In the genomic region with DNA sequence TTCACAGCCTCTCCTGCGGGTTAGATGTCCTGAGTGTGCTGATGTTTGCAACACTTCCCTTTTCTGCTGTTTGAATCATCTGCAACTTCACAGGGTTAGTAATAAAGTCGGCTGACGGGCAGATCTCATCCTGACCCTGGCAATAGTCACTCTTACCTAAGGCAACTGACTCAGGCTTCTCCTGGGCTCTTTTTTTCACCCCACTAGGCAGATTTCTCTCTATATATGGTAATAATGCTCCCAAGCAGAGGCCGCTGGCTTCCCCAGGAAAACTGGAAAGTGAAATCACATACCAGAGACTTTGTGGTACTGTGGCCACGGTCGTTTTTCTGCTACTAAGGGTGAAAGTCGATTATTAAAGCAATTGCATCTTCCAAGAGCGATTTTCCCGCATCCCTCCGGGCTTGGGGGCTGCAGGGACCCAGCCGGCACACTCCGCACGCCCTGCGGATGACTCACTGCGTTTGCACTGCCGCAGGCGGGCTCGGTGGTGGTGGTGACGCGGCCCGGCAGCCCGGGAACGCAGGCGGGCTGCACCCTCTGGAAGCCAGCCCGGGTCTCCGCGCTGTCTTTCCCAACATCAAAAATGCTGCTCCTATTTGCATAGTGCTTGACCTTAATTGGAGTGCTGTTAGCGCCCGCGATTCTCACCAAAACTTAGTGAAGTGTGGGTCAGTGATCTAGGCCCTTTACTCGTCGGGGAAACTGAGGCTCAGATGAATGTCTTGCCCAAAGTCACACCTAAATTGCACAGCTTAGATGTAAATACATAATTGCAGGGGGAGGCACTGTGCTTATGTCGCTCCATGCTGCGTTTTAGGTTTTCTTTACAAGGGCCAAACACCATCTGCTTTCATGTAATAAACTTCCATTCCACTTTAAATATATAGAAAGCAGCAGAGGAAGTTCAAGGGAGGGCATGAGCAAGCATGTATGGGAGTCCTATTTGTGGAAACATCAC, we compare ENCODE assay signal across 1 cellular context.
TF ChIP-seq lines count a peak whose summit lies in the region.

No MANE protein-coding gene starts in this region.

TF ChIP-seq in K562, 482 proteins besides CTCF, POLR2A, EP300 and RAD21 (continued from another document and continues in another):
- TF ChIP-seq, protein P1, sequence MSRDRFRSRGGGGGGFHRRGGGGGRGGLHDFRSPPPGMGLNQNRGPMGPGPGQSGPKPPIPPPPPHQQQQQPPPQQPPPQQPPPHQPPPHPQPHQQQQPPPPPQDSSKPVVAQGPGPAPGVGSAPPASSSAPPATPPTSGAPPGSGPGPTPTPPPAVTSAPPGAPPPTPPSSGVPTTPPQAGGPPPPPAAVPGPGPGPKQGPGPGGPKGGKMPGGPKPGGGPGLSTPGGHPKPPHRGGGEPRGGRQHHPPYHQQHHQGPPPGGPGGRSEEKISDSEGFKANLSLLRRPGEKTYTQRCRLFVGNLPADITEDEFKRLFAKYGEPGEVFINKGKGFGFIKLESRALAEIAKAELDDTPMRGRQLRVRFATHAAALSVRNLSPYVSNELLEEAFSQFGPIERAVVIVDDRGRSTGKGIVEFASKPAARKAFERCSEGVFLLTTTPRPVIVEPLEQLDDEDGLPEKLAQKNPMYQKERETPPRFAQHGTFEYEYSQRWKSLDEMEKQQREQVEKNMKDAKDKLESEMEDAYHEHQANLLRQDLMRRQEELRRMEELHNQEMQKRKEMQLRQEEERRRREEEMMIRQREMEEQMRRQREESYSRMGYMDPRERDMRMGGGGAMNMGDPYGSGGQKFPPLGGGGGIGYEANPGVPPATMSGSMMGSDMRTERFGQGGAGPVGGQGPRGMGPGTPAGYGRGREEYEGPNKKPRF (IDR thresholded peaks at IDR 0.05; ENCODE audit: low read depth, low read length) = no peak
- TF ChIP-seq KHSRP (IDR thresholded peaks at IDR 0.05) = no peak
- no peak for TF ChIP-seq MAFK (IDR thresholded peaks at IDR 0.05; ENCODE audit: low read length)
- TF ChIP-seq, protein P2, sequence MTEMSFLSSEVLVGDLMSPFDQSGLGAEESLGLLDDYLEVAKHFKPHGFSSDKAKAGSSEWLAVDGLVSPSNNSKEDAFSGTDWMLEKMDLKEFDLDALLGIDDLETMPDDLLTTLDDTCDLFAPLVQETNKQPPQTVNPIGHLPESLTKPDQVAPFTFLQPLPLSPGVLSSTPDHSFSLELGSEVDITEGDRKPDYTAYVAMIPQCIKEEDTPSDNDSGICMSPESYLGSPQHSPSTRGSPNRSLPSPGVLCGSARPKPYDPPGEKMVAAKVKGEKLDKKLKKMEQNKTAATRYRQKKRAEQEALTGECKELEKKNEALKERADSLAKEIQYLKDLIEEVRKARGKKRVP (CRISPR knock-in tag; IDR thresholded peaks at IDR 0.05) = no peak
- TF ChIP-seq, protein P3, sequence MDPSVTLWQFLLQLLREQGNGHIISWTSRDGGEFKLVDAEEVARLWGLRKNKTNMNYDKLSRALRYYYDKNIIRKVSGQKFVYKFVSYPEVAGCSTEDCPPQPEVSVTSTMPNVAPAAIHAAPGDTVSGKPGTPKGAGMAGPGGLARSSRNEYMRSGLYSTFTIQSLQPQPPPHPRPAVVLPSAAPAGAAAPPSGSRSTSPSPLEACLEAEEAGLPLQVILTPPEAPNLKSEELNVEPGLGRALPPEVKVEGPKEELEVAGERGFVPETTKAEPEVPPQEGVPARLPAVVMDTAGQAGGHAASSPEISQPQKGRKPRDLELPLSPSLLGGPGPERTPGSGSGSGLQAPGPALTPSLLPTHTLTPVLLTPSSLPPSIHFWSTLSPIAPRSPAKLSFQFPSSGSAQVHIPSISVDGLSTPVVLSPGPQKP (CRISPR knock-in tag; IDR thresholded peaks at IDR 0.05) = no peak
- TF ChIP-seq CREB1 (IDR thresholded peaks at IDR 0.05) = 0 out of 2 replicates have a peak, but pooled peaks have one; percentile 29
- TF ChIP-seq CREB1 (CRISPR knock-in tag; IDR thresholded peaks at IDR 0.05) = peak; percentile 44; the same call in 1 of the 2 replicates
- no peak for TF ChIP-seq KDM5B (IDR thresholded peaks at IDR 0.05; ENCODE audit: insufficient replicate concordance, low read depth, low read length)
- no peak for TF ChIP-seq MED1 (CRISPR knock-in tag; IDR thresholded peaks at IDR 0.05; ENCODE audit: borderline replicate concordance)
- TF ChIP-seq HSF4 (CRISPR knock-in tag; IDR thresholded peaks at IDR 0.05; ENCODE audit: borderline replicate concordance) = no peak
- TF ChIP-seq TFAM (CRISPR knock-in tag; conservative IDR thresholded peaks at IDR 0.05) = no peak
- 0 out of 2 replicates have a peak, but pooled peaks have one; percentile 21 for TF ChIP-seq GATAD2A (IDR thresholded peaks at IDR 0.05)
- no peak for TF ChIP-seq POLR2B (IDR thresholded peaks at IDR 0.05; ENCODE audit: low read depth, partially characterized antibody)
- peak; percentile 20; the same call in 1 of the 2 replicates for TF ChIP-seq CEBPB (tag; IDR thresholded peaks at IDR 0.05)
- TF ChIP-seq, protein P4, sequence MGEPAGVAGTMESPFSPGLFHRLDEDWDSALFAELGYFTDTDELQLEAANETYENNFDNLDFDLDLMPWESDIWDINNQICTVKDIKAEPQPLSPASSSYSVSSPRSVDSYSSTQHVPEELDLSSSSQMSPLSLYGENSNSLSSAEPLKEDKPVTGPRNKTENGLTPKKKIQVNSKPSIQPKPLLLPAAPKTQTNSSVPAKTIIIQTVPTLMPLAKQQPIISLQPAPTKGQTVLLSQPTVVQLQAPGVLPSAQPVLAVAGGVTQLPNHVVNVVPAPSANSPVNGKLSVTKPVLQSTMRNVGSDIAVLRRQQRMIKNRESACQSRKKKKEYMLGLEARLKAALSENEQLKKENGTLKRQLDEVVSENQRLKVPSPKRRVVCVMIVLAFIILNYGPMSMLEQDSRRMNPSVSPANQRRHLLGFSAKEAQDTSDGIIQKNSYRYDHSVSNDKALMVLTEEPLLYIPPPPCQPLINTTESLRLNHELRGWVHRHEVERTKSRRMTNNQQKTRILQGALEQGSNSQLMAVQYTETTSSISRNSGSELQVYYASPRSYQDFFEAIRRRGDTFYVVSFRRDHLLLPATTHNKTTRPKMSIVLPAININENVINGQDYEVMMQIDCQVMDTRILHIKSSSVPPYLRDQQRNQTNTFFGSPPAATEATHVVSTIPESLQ (CRISPR knock-in tag; IDR thresholded peaks at IDR 0.05) = no peak
- no peak for TF ChIP-seq POLR2AphosphoS2 (IDR thresholded peaks at IDR 0.05; ENCODE audit: low read length)
- TF ChIP-seq GTF2E2 (tag; IDR thresholded peaks at IDR 0.05) = no peak
- TF ChIP-seq HDAC3 (IDR thresholded peaks at IDR 0.05; ENCODE audit: borderline replicate concordance, partially characterized antibody) = no peak
- no peak for TF ChIP-seq KAT7 (CRISPR knock-in tag; IDR thresholded peaks at IDR 0.05; ENCODE audit: borderline replicate concordance)
- peak; percentile 66; the same call in 1 of the 2 replicates for TF ChIP-seq RB1 (IDR thresholded peaks at IDR 0.05; ENCODE audit: low read depth)
- TF ChIP-seq ZC3H8 (IDR thresholded peaks at IDR 0.05) = no peak
- no peak for TF ChIP-seq ZNF12 (CRISPR knock-in tag; IDR thresholded peaks at IDR 0.05)
- TF ChIP-seq, protein P5, sequence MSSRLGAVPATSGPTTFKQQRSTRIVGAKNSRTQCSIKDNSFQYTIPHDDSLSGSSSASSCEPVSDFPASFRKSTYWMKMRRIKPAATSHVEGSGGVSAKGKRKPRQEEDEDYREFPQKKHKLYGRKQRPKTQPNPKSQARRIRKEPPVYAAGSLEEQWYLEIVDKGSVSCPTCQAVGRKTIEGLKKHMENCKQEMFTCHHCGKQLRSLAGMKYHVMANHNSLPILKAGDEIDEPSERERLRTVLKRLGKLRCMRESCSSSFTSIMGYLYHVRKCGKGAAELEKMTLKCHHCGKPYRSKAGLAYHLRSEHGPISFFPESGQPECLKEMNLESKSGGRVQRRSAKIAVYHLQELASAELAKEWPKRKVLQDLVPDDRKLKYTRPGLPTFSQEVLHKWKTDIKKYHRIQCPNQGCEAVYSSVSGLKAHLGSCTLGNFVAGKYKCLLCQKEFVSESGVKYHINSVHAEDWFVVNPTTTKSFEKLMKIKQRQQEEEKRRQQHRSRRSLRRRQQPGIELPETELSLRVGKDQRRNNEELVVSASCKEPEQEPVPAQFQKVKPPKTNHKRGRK (tag; IDR thresholded peaks at IDR 0.05) = no peak
- TF ChIP-seq, protein P6, sequence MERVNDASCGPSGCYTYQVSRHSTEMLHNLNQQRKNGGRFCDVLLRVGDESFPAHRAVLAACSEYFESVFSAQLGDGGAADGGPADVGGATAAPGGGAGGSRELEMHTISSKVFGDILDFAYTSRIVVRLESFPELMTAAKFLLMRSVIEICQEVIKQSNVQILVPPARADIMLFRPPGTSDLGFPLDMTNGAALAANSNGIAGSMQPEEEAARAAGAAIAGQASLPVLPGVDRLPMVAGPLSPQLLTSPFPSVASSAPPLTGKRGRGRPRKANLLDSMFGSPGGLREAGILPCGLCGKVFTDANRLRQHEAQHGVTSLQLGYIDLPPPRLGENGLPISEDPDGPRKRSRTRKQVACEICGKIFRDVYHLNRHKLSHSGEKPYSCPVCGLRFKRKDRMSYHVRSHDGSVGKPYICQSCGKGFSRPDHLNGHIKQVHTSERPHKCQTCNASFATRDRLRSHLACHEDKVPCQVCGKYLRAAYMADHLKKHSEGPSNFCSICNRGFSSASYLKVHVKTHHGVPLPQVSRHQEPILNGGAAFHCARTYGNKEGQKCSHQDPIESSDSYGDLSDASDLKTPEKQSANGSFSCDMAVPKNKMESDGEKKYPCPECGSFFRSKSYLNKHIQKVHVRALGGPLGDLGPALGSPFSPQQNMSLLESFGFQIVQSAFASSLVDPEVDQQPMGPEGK (CRISPR knock-in tag; IDR thresholded peaks at IDR 0.05; ENCODE audit: borderline replicate concordance) = no peak
- TF ChIP-seq SAFB (IDR thresholded peaks at IDR 0.05; ENCODE audit: borderline replicate concordance, low read depth, low read length) = no peak
- TF ChIP-seq TOE1 (IDR thresholded peaks at IDR 0.05; ENCODE audit: borderline replicate concordance) = no peak
- no peak for TF ChIP-seq TOE1 (CRISPR knock-in tag; IDR thresholded peaks at IDR 0.05; ENCODE audit: borderline replicate concordance, low read depth)
- TF ChIP-seq, protein P7, sequence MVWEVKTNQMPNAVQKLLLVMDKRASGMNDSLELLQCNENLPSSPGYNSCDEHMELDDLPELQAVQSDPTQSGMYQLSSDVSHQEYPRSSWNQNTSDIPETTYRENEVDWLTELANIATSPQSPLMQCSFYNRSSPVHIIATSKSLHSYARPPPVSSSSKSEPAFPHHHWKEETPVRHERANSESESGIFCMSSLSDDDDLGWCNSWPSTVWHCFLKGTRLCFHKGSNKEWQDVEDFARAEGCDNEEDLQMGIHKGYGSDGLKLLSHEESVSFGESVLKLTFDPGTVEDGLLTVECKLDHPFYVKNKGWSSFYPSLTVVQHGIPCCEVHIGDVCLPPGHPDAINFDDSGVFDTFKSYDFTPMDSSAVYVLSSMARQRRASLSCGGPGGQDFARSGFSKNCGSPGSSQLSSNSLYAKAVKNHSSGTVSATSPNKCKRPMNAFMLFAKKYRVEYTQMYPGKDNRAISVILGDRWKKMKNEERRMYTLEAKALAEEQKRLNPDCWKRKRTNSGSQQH (CRISPR knock-in tag; IDR thresholded peaks at IDR 0.05) = no peak
- TF ChIP-seq, protein P8, sequence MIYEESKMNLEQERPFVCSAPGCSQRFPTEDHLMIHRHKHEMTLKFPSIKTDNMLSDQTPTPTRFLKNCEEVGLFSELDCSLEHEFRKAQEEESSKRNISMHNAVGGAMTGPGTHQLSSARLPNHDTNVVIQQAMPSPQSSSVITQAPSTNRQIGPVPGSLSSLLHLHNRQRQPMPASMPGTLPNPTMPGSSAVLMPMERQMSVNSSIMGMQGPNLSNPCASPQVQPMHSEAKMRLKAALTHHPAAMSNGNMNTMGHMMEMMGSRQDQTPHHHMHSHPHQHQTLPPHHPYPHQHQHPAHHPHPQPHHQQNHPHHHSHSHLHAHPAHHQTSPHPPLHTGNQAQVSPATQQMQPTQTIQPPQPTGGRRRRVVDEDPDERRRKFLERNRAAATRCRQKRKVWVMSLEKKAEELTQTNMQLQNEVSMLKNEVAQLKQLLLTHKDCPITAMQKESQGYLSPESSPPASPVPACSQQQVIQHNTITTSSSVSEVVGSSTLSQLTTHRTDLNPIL (CRISPR knock-in tag; IDR thresholded peaks at IDR 0.05) = no peak
- TF ChIP-seq, protein P9, sequence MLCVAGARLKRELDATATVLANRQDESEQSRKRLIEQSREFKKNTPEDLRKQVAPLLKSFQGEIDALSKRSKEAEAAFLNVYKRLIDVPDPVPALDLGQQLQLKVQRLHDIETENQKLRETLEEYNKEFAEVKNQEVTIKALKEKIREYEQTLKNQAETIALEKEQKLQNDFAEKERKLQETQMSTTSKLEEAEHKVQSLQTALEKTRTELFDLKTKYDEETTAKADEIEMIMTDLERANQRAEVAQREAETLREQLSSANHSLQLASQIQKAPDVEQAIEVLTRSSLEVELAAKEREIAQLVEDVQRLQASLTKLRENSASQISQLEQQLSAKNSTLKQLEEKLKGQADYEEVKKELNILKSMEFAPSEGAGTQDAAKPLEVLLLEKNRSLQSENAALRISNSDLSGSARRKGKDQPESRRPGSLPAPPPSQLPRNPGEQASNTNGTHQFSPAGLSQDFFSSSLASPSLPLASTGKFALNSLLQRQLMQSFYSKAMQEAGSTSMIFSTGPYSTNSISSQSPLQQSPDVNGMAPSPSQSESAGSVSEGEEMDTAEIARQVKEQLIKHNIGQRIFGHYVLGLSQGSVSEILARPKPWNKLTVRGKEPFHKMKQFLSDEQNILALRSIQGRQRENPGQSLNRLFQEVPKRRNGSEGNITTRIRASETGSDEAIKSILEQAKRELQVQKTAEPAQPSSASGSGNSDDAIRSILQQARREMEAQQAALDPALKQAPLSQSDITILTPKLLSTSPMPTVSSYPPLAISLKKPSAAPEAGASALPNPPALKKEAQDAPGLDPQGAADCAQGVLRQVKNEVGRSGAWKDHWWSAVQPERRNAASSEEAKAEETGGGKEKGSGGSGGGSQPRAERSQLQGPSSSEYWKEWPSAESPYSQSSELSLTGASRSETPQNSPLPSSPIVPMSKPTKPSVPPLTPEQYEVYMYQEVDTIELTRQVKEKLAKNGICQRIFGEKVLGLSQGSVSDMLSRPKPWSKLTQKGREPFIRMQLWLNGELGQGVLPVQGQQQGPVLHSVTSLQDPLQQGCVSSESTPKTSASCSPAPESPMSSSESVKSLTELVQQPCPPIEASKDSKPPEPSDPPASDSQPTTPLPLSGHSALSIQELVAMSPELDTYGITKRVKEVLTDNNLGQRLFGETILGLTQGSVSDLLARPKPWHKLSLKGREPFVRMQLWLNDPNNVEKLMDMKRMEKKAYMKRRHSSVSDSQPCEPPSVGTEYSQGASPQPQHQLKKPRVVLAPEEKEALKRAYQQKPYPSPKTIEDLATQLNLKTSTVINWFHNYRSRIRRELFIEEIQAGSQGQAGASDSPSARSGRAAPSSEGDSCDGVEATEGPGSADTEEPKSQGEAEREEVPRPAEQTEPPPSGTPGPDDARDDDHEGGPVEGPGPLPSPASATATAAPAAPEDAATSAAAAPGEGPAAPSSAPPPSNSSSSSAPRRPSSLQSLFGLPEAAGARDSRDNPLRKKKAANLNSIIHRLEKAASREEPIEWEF (CRISPR knock-in tag; IDR thresholded peaks at IDR 0.05) = no peak
- TF ChIP-seq IRF2 (CRISPR knock-in tag; IDR thresholded peaks at IDR 0.05) = no peak
- no peak for TF ChIP-seq ILF3 (IDR thresholded peaks at IDR 0.05; ENCODE audit: borderline replicate concordance)
- TF ChIP-seq CBX3 (IDR thresholded peaks at IDR 0.05; ENCODE audit: borderline replicate concordance in 1 of 2, low read length in 2 of 2) = no peak
- TF ChIP-seq MXI1 (IDR thresholded peaks at IDR 0.05; ENCODE audit: low read depth, low read length) = no peak
- no peak for TF ChIP-seq BDP1 (IDR thresholded peaks at IDR 0.05; ENCODE audit: insufficient read depth, insufficient read length)
- TF ChIP-seq MCM5 (IDR thresholded peaks at IDR 0.05; ENCODE audit: low read depth) = no peak
- TF ChIP-seq ZKSCAN1 (IDR thresholded peaks at IDR 0.05; ENCODE audit: low read depth, low read length) = no peak
- TF ChIP-seq RBM25 (IDR thresholded peaks at IDR 0.05; ENCODE audit: low read depth, low read length, severe bottlenecking) = no peak
